ENCODE assay signal across 7 cellular contexts in the genomic region with DNA sequence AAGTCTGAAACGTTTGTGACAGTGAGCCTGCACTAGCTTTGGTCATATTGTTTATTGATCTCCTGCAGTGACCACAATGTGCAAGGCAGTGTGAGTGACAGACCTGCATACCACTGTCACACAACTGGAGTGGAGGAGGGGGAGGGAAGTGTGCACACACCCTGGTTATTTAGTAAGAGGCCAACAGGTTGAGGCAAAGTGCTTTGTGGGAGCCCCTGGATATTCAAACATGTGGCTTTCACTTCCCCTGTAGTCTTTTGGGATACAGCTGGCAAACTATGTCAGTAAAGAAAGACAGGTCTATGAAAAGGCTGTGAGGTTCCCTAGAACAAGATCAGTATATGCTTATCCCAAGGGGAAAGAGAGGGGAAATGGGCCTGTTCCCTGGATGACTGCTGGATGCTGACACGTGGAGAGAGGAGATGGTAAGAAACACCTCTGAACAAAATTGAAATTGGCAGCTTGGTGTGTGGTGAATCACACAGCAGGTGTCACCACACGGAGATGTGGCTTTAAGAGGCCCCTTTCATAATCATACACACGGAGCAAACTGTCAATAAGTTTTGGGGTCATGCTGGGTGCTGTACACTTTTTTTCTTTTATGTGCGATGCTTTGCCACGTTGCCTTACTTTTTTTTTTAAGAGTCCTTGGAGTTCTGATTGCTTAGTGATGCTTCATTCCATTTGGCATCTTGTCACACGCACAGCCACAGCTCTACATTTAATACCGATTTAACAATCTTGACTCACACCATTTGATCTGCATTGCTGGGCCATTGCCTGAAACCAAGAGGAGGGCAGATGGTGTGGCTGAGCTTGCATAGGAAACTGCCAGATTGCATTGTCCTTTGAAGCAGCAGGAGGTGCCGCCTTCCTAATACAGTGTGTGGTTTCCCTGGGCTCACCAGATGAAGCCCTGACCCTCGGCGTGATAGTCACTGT. TPM values are rescaled to one million over a fixed set of nuclear protein-coding genes. Genes with fewer than 3 reads are reported as not detected.
DNase-seq lines count a peak whose midpoint lies in the region; ATAC-seq and TF ChIP-seq lines count a peak whose summit lies in the region.

No MANE protein-coding gene starts in this region.

- H3K27me3 ChIP-seq in tibial artery = no peaks in the 10 kb centered on the region

- H3K27me3 Mint-ChIP-seq in HFFc6 (ENCODE audit: insufficient read depth) = peaks cover 4% of the 10 kb centered on the region

- H3K4me3 Mint-ChIP-seq in HFFc6 = 0 out of 2 replicates have a peak overlapping the region, but pooled peaks have one; percentile 1

- peak overlapping the region; percentile 47 for H3K27ac Mint-ChIP-seq in HFFc6

- H3K36me3 Mint-ChIP-seq in HFFc6 (ENCODE audit: low read depth) = no peaks in the 10 kb centered on the region

- H3K4me3 ChIP-seq in tibial artery = no peak overlapping the region

- 0 out of 2 replicates have a peak, but pooled peaks cover 4% of the 10 kb centered on the region for H3K9me3 Mint-ChIP-seq in HFFc6

- no peaks in the 10 kb centered on the region for H3K9me3 ChIP-seq in tibial artery

- DNase-seq in HFFc6 (peak; percentile 78), NOMO-1 (lab: John Stamatoyannopoulos, UW; ENCODE audit: unreplicated experiment in 2 of 2) (peak; percentile 53 to 66), fibroblast of the conjunctiva (ENCODE audit: low read depth) (peak; percentile 43), tibial artery (no peak), AML-193 (lab: John Stamatoyannopoulos, UW) (no peak), DMS153 (lab: John Stamatoyannopoulos, UW) (no peak)

- intact Hi-C loops in tibial artery (cut with DNase I; ENCODE audit: low total_unique reads) = no loop called here

- H3K27ac ChIP-seq in tibial artery = no peak overlapping the region

- no peak for TF ChIP-seq CTCF in HFFc6 (IDR thresholded peaks at IDR 0.05)
- no peak for TF ChIP-seq CTCF in tibial artery (IDR thresholded peaks at IDR 0.05)

- no peaks in the 10 kb centered on the region for H3K36me3 ChIP-seq in tibial artery

- peaks cover 24% of the 10 kb centered on the region for H3K4me1 Mint-ChIP-seq in HFFc6 (ENCODE audit: low read depth)

- peak; percentile 65 for ATAC-seq in GM18502 (IDR thresholded peaks at IDR 0.05; ENCODE audit: poor library complexity, unreplicated experiment)

- no peaks in the 10 kb centered on the region for H3K4me1 ChIP-seq in tibial artery

RNA-seq across cellular contexts. Expression of gene OSBP2, which starts 11.3 kb away (rescaled TPM):
- under 1 TPM in 5 of 6 experiments, not detected in 1; 0.09 to 0.37 (median 0.28) TPM for total RNA-seq in HFFc6 (2021; fragmentation: NEBNext Ultra II Directional; extraction: Animal tissue kit (Norgen Biotek cat#: 25700))

RNA-seq across cellular contexts. Expression of gene DUSP18, which starts 38.3 kb away (rescaled TPM):
- 1 to 10 TPM; 4.7 to 7.3 (median 6.0) TPM for total RNA-seq in HFFc6 (2021; fragmentation: NEBNext Ultra II Directional; extraction: Animal tissue kit (Norgen Biotek cat#: 25700))

Comparison
In these comparisons a context has a peak if more than half of its experiments do, and no peak if none do; other contexts are left out.
1. DNase-seq: peak in HFFc6 (single experiment), NOMO-1 (2 of 2) and fibroblast of the conjunctiva (single experiment); none in tibial artery (0 of 2), AML-193 (0 of 2) and DMS153 (single experiment).